13 cellular contexts compared by ENCODE assay signal in genomic region chr6:11218077-11218392, GRCh38. TPM values are rescaled to one million over a fixed set of nuclear protein-coding genes. Genes with fewer than 3 reads are reported as not detected.
DNase-seq lines count a peak whose midpoint lies in the region; ATAC-seq and TF ChIP-seq lines count a peak whose summit lies in the region.
"Had no signal": no experiment of that assay in that cellular context is flagged by ENCODE, and none has a peak within 500 bp of the region (broad histone marks: within the 10 kb centered on the region; RNA-seq: fewer than 3 reads in every experiment).

No MANE protein-coding gene starts in this region.

- peaks cover 81% of the 10 kb centered on the region for H3K79me2 ChIP-seq in OCI-LY3 (ENCODE audit: low read length)

- TF ChIP-seq POLR2A in gastroesophageal sphincter (IDR thresholded peaks at IDR 0.05) (no peak), prostate gland (IDR thresholded peaks at IDR 0.05) (no peak)

- TF ChIP-seq EP300 in gastroesophageal sphincter (IDR thresholded peaks at IDR 0.05) = no peak

- intact Hi-C loops in prostate gland (cut with DNase I) = no loop called here

- ATAC-seq in gastroesophageal sphincter (no peak), GM18498 (IDR thresholded peaks at IDR 0.05; ENCODE audit: unreplicated experiment) (no peak)

- no peak for DNase-seq in prostate gland (ENCODE audit: low spot score)
- DNase-seq in T-helper 9 cell = no peak
- no peak for DNase-seq in activated CD4-positive, CD25-positive, alpha-beta regulatory T cell treated with anti-CD3 and anti-CD28 coated beads, Interleukin-2, amount 50 U/mL, for 72 hours
- no peak for DNase-seq in KBM-7
- DNase-seq: NCI-H1436, NCI-H748 treated with DMSO at 0.1 percent for 48 hours, SIG-M5 had no signal

- in situ Hi-C loops in KBM-7 (cut with MboI; ENCODE audit: low pct_unique_long_range_greater_than_20kb, low sequenced_read_pairs) = no loop called here

- H3K4me3 ChIP-seq in OCI-LY3 (ENCODE audit: low read length) = no peak overlapping the region
- no peak overlapping the region for H3K4me3 ChIP-seq in gastroesophageal sphincter
- no peak overlapping the region for H3K4me3 ChIP-seq in prostate gland
- H3K4me3 ChIP-seq: BLaER1, mucosa of descending colon had no signal

- H3K4me2 ChIP-seq in OCI-LY3 (ENCODE audit: low read length) = 0 out of 2 replicates have a peak overlapping the region, but pooled peaks have one; percentile 1
- H3K4me2 ChIP-seq: BLaER1 had no signal

- H3K27me3 ChIP-seq in OCI-LY3 (ENCODE audit: low read depth, low read length) (no peaks in the 10 kb centered on the region), gastroesophageal sphincter (no peaks in the 10 kb centered on the region), prostate gland (replicated peaks; ENCODE audit: insufficient read depth) (no peaks in the 10 kb centered on the region)
- H3K27me3 ChIP-seq: BLaER1 had no signal

- H3K9me3 ChIP-seq in OCI-LY3 (ENCODE audit: insufficient read depth, low read length) (no peaks in the 10 kb centered on the region), gastroesophageal sphincter (no peaks in the 10 kb centered on the region), prostate gland (no peaks in the 10 kb centered on the region)
- H3K9me3 ChIP-seq: BLaER1, mucosa of descending colon had no signal

- peak overlapping the region; percentile 55; the same call in 1 of the 2 replicates for H3K27ac ChIP-seq in C4-2B
- no peak overlapping the region; the same call in 1 of the 2 replicates for H3K27ac ChIP-seq in OCI-LY3 (ENCODE audit: low read length)
- H3K27ac ChIP-seq in gastroesophageal sphincter = peak overlapping the region; percentile 8 to 84 (median 72)
- H3K27ac ChIP-seq in prostate gland = peak overlapping the region; percentile 69 to 71
- H3K27ac ChIP-seq: BLaER1 had no signal

- 75 to 95% methylated on average over 1 to 2 of the region's 2 CpGs for WGBS in gastroesophageal sphincter (ENCODE audit: low coverage in 1 of 2), 2 donors
- 81% methylated on average over 2 of the region's 2 CpGs for WGBS in prostate gland

- H4K20me1 ChIP-seq in OCI-LY3 (ENCODE audit: insufficient read depth, low read length) = peaks cover 78% of the 10 kb centered on the region
- H4K20me1 ChIP-seq: BLaER1 had no signal

- H3K9ac ChIP-seq in OCI-LY3 (ENCODE audit: low read length) = no peak overlapping the region
- H3K9ac ChIP-seq: BLaER1 had no signal

- peaks cover 33% of the 10 kb centered on the region for H3K4me1 ChIP-seq in OCI-LY3 (ENCODE audit: low read length)
- peaks cover 5 to 86% (median 38%) of the 10 kb centered on the region in 3 donors for H3K4me1 ChIP-seq in gastroesophageal sphincter
- H3K4me1 ChIP-seq in prostate gland (replicated peaks) = peaks cover 29% of the 10 kb centered on the region
- H3K4me1 ChIP-seq: BLaER1 had no signal

- no peak overlapping the region for H2AFZ ChIP-seq in OCI-LY3 (ENCODE audit: low read depth, low read length)

- TF ChIP-seq CTCF in C4-2B (conservative IDR thresholded peaks at IDR 0.05) = no peak
- no peak for TF ChIP-seq CTCF in OCI-LY3 (IDR thresholded peaks at IDR 0.05; ENCODE audit: low read depth, low read length)
- no peak for TF ChIP-seq CTCF in gastroesophageal sphincter (IDR thresholded peaks at IDR 0.05)
- TF ChIP-seq CTCF in prostate gland (IDR thresholded peaks at IDR 0.05) = no peak

- H3K36me3 ChIP-seq in OCI-LY3 (replicated peaks; ENCODE audit: low read depth, low read length) = peaks cover 36% of the 10 kb centered on the region
- H3K36me3 ChIP-seq in gastroesophageal sphincter = no peaks in the 10 kb centered on the region
- no peaks in the 10 kb centered on the region for H3K36me3 ChIP-seq in prostate gland

RNA-seq across cellular contexts. Expression of gene NEDD9, which starts 14.4 kb away (rescaled TPM):
- total RNA-seq in gastroesophageal sphincter (10 to 100 TPM; 13.1 to 42.7 (median 26.7) TPM), prostate gland (10 to 100 TPM; 51.1 to 72.1 TPM)
